ENCODE assay signal across 15 cellular contexts in the genomic region with DNA sequence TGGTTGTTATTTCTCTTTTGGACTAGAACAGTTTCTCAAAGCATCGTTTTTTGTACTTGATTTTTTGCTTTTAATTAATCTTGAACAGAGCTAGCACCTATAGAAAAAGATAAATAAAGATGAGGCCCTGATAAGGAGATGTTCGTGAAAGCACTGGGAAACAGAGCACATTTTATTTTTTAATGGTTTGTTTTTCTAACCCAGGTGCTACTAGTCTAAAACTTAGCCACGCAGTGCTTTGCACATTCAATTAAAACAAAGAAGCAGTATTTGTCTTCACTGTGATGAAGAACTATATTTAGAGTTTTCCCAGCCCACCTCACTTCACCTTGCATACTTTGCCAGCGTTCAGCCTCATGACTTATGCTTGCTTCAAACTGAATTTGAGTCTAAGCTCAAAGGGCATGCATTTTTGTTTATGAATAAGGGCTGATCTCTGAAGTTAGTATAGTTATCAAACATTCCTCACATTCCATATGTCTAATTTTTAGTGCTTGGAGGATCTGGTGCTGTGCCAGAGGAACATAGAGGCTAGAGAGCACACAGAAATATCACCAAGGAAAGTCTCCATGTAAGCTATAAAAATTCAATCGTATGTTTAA.
DNase-seq lines count a peak whose midpoint lies in the region; FAIRE-seq and TF ChIP-seq lines count a peak whose summit lies in the region.
"Had no signal": no experiment of that assay in that cellular context is flagged by ENCODE, and none has a peak within 500 bp of the region (broad histone marks: within the 10 kb centered on the region; RNA-seq: fewer than 3 reads in every experiment).

No MANE protein-coding gene starts in this region.

- DNase-seq in EH (ENCODE audit: low read depth) (peak; percentile 85), chondrocyte (ENCODE audit: low spot score) (no peak), mesothelial cell of epicardium (ENCODE audit: low spot score in 2 of 2, unreplicated experiment in 2 of 2) (no peak), activated T-cell treated with anti-CD3 and anti-CD28 coated beads for 4 hours (no peak), urothelium cell line (ENCODE audit: low spot score) (no peak)
- DNase-seq in activated CD4-positive, alpha-beta T cell treated with anti-CD3 and anti-CD28 coated beads, Interleukin-2, amount 50 U/mL, for 1 hour = no peak
- DNase-seq in CD4-positive, alpha-beta memory T cell = no peak
- DNase-seq: activated naive CD4-positive, alpha-beta T cell treated with anti-CD3 and anti-CD28 coated beads, Interleukin-2, amount 10 ng/mL, durations not matched to agents 7 days and 5 days; CD4-positive, alpha-beta T cell; erythroblast; SIG-M5; stimulated activated naive CD4-positive, alpha-beta T cell treated with Interleukin-2 at 50 U/mL for 16 hours had no signal

- TF ChIP-seq EP300 in Ishikawa (IDR thresholded peaks at IDR 0.05; ENCODE audit: borderline replicate concordance) = no peak

- H3K36me3 ChIP-seq in CD4-positive, alpha-beta memory T cell (ENCODE audit: insufficient read depth, low read length) = no peaks in the 10 kb centered on the region

- no peak for TF ChIP-seq RAD21 in Ishikawa (IDR thresholded peaks at IDR 0.05; ENCODE audit: low read depth)

- POLR2A ChIA-PET in CD4-positive, alpha-beta memory T cell (lab: Charles Lee; ENCODE audit: partially characterized antibody) = no interaction called here

- H3K27me3 Mint-ChIP-seq in chondrocyte (ENCODE audit: low read depth) = no peaks in the 10 kb centered on the region
- H3K27me3 Mint-ChIP-seq in mesothelial cell of epicardium (ENCODE audit: low read depth) = no peaks in the 10 kb centered on the region
- peaks cover 0 to 7% of the 10 kb centered on the region in 2 donors for H3K27me3 Mint-ChIP-seq in CD4-positive, alpha-beta memory T cell
- H3K27me3 Mint-ChIP-seq: activated naive CD4-positive, alpha-beta T cell treated with anti-CD3 and anti-CD28 coated beads, Interleukin-2, amount 10 ng/mL, durations not matched to agents 7 days and 5 days; CD4-positive, alpha-beta T cell had no signal

- H3K4me1 Mint-ChIP-seq in chondrocyte (ENCODE audit: low read depth) (peaks cover 74% of the 10 kb centered on the region), mesothelial cell of epicardium (peaks cover 48% of the 10 kb centered on the region)
- peaks cover 0 to 8% (median 3%) of the 10 kb centered on the region in 4 donors for H3K4me1 Mint-ChIP-seq in CD4-positive, alpha-beta memory T cell
- H3K4me1 Mint-ChIP-seq: activated naive CD4-positive, alpha-beta T cell treated with anti-CD3 and anti-CD28 coated beads, Interleukin-2, amount 10 ng/mL, durations not matched to agents 7 days and 5 days had no signal

- H3K4me3 ChIP-seq in CD4-positive, alpha-beta memory T cell (ENCODE audit: low read length in 2 of 2) = no peak overlapping the region
- H3K4me3 ChIP-seq: skin epidermis had no signal

- no peaks in the 10 kb centered on the region for H3K27me3 ChIP-seq in CD4-positive, alpha-beta memory T cell (ENCODE audit: insufficient read depth, low read length)

- CTCF ChIA-PET in CD4-positive, alpha-beta memory T cell (lab: Charles Lee; ENCODE audit: partially characterized antibody) = no interaction called here

- H3K27ac Mint-ChIP-seq in chondrocyte (ENCODE audit: unreplicated experiment) (peak overlapping the region; percentile 46), mesothelial cell of epicardium (peak overlapping the region; percentile 96)
- no peak overlapping the region for H3K27ac Mint-ChIP-seq in CD4-positive, alpha-beta memory T cell
- H3K27ac Mint-ChIP-seq: activated naive CD4-positive, alpha-beta T cell treated with anti-CD3 and anti-CD28 coated beads, Interleukin-2, amount 10 ng/mL, durations not matched to agents 7 days and 5 days; CD4-positive, alpha-beta T cell had no signal

- intact Hi-C loops in CD4-positive, alpha-beta memory T cell (cut with micrococcal nuclease) = no loop called here

- no peak for FAIRE-seq in urothelium cell line (lab: Jason Lieb, UNC)

- H3K4me3 Mint-ChIP-seq in chondrocyte (ENCODE audit: unreplicated experiment) (no peak overlapping the region), mesothelial cell of epicardium (peak overlapping the region; percentile 28)
- H3K4me3 Mint-ChIP-seq in CD4-positive, alpha-beta memory T cell = no peak overlapping the region
- H3K4me3 Mint-ChIP-seq: activated naive CD4-positive, alpha-beta T cell treated with anti-CD3 and anti-CD28 coated beads, Interleukin-2, amount 10 ng/mL, durations not matched to agents 7 days and 5 days; CD4-positive, alpha-beta T cell had no signal

- H3K36me3 Mint-ChIP-seq in chondrocyte (ENCODE audit: low read depth) = no peaks in the 10 kb centered on the region
- no peaks in the 10 kb centered on the region for H3K36me3 Mint-ChIP-seq in mesothelial cell of epicardium
- no peaks in the 10 kb centered on the region for H3K36me3 Mint-ChIP-seq in CD4-positive, alpha-beta memory T cell
- H3K36me3 Mint-ChIP-seq: activated naive CD4-positive, alpha-beta T cell treated with anti-CD3 and anti-CD28 coated beads, Interleukin-2, amount 10 ng/mL, durations not matched to agents 7 days and 5 days had no signal

- no peak overlapping the region for H3K27ac ChIP-seq in CD4-positive, alpha-beta memory T cell (ENCODE audit: low read depth, low read length)
- H3K27ac ChIP-seq: HL-60, skin epidermis had no signal

- H3K4me1 ChIP-seq in CD4-positive, alpha-beta memory T cell (ENCODE audit: insufficient read depth, low read length) = no peaks in the 10 kb centered on the region

- H3K9me3 ChIP-seq in CD4-positive, alpha-beta memory T cell (ENCODE audit: control insufficient read depth in 1 of 2, low read length in 2 of 2) = no peaks in the 10 kb centered on the region

- H3K9me3 Mint-ChIP-seq in chondrocyte (ENCODE audit: low read depth) (no peaks in the 10 kb centered on the region), mesothelial cell of epicardium (no peaks in the 10 kb centered on the region)
- no peaks in the 10 kb centered on the region for H3K9me3 Mint-ChIP-seq in CD4-positive, alpha-beta memory T cell
- H3K9me3 Mint-ChIP-seq: activated naive CD4-positive, alpha-beta T cell treated with anti-CD3 and anti-CD28 coated beads, Interleukin-2, amount 10 ng/mL, durations not matched to agents 7 days and 5 days; CD4-positive, alpha-beta T cell had no signal

- no peak for TF ChIP-seq CTCF in chondrocyte (IDR thresholded peaks at IDR 0.05)
- no peak for TF ChIP-seq CTCF in mesothelial cell of epicardium (IDR thresholded peaks at IDR 0.05; ENCODE audit: unreplicated experiment)

TF ChIP-seq in Ishikawa, 13 proteins besides CTCF, POLR2A, EP300 and RAD21:
- TF ChIP-seq YY1 (IDR thresholded peaks at IDR 0.05; ENCODE audit: low read depth) (no peak), TEAD4 (IDR thresholded peaks at IDR 0.05) (peak; percentile 67)
TF ChIP-seq in Ishikawa: peak in this region for 1.

Comparison
In these comparisons a context has a peak if more than half of its experiments do, and no peak if none do; other contexts are left out.
1. H3K27ac Mint-ChIP-seq: peak in chondrocyte (single experiment) and mesothelial cell of epicardium (single experiment); none in CD4-positive, alpha-beta memory T cell (0 of 7).